Comparison of ENCODE assay signal across 22 cellular contexts in the genomic region with DNA sequence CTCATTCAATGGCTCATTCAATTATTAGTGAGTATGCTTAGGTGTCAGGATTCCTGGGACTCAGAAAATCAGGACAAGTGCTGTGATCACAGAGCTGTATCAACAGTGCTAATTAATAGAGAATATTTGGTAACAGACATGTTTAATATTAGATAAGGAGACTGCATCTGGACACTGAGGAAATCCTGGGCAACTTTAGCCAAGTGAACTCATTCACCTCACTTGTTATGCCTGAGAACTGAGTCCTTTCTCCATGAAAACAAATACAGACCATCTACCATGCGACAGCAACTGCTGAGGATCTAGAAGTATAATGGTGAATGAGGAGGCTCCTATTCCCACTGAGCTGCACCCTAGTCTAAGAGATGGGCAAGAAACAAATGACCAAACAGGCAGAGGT. TPM values are rescaled to one million over a fixed set of nuclear protein-coding genes. Genes with fewer than 3 reads are reported as not detected.
DNase-seq lines count a peak whose midpoint lies in the region; FAIRE-seq and TF ChIP-seq lines count a peak whose summit lies in the region.
"Had no signal": no experiment of that assay in that cellular context is flagged by ENCODE, and none has a peak within 500 bp of the region (broad histone marks: within the 10 kb centered on the region; RNA-seq: fewer than 3 reads in every experiment).

No MANE protein-coding gene starts in this region.

- TF ChIP-seq POLR2A in endothelial cell of umbilical vein (IDR thresholded peaks at IDR 0.05; ENCODE audit: low read depth, low read length), result no peak
- TF ChIP-seq POLR2A in H54 (IDR thresholded peaks at IDR 0.05; ENCODE audit: low read depth, low read length), result no peak

- H3K9me3 ChIP-seq in endothelial cell of umbilical vein (replicated peaks; ENCODE audit: control insufficient read depth, insufficient read depth, low read length) (no peaks in the 10 kb centered on the region), osteoblast (ENCODE audit: low read depth, low read length) (no peaks in the 10 kb centered on the region), SJCRH30 (replicated peaks) (no peaks in the 10 kb centered on the region)
- H3K9me3 ChIP-seq: BE2C had no signal

- H3K27ac ChIP-seq in endothelial cell of umbilical vein (ENCODE audit: insufficient read depth, low read depth, low read length) (no peak overlapping the region), osteoblast (ENCODE audit: low read depth, low read length) (no peak overlapping the region), SJCRH30 (no peak overlapping the region)
- H3K27ac ChIP-seq: BLaER1 had no signal

- intact Hi-C loops in endothelial cell of umbilical vein (cut with micrococcal nuclease), result no loop called here

- BruUV-seq in endothelial cell of umbilical vein (replicated peaks; lab: Mats Ljungman, UMichigan), result no TSS peak

- H3K9me1 ChIP-seq in endothelial cell of umbilical vein (replicated peaks; ENCODE audit: control insufficient read depth, extremely low read depth, insufficient read depth, low read length), result no peaks in the 10 kb centered on the region

- H3K4me2 ChIP-seq in endothelial cell of umbilical vein (ENCODE audit: insufficient read depth, low read length) (no peak overlapping the region), osteoblast (ENCODE audit: insufficient read depth, low read length) (no peak overlapping the region)
- H3K4me2 ChIP-seq: BLaER1 had no signal

- H3K4me1 ChIP-seq in endothelial cell of umbilical vein (ENCODE audit: control insufficient read depth, extremely low read depth, insufficient read depth, low read length), result peaks cover 5% of the 10 kb centered on the region
- no peaks in the 10 kb centered on the region for H3K4me1 ChIP-seq in osteoblast (ENCODE audit: insufficient read depth, low read length)
- no peaks in the 10 kb centered on the region for H3K4me1 ChIP-seq in SJCRH30
- H3K4me1 ChIP-seq: BE2C had no signal

- H3K4me3 ChIP-seq in endothelial cell of umbilical vein (replicated peaks in 1 of 3; ENCODE audit: insufficient read depth in 1 of 3, low read depth in 1 of 3, low read length in 3 of 3) (no peak overlapping the region), osteoblast (ENCODE audit: insufficient read depth, low read length) (no peak overlapping the region), SJCRH30 (no peak overlapping the region)
- H3K4me3 ChIP-seq: BLaER1 had no signal

- H3K9ac ChIP-seq in endothelial cell of umbilical vein (replicated peaks; ENCODE audit: extremely low read depth, insufficient read depth, low read length), result no peak overlapping the region
- H3K9ac ChIP-seq: BLaER1 had no signal

- H3K36me3 ChIP-seq in endothelial cell of umbilical vein (ENCODE audit: control insufficient read depth in 2 of 2, extremely low read depth in 1 of 2, insufficient read depth in 2 of 2, low read length in 2 of 2) (no peaks in the 10 kb centered on the region), osteoblast (ENCODE audit: insufficient read depth, low read length) (no peaks in the 10 kb centered on the region), SJCRH30 (no peaks in the 10 kb centered on the region)
- H3K36me3 ChIP-seq: BE2C, BLaER1 had no signal

- DNase-seq in dermis blood vessel endothelial cell (peak; percentile 76), endothelial cell of umbilical vein (ENCODE audit: low read depth, low spot score) (peak; percentile 85), osteoblast (ENCODE audit: insufficient read length, low spot score, missing footprints) (no peak), SJCRH30 (no peak), H54 (ENCODE audit: insufficient read length, low spot score) (no peak)
- no peak for DNase-seq in stimulated activated CD4-positive, alpha-beta T cell treated with anti-CD3 and anti-CD28 coated beads, Interleukin-4, amount 100 ng/mL, for 1 hour
- DNase-seq in stimulated activated CD4-positive, alpha-beta T cell treated with anti-CD3 and anti-CD28 coated beads, Interleukin-12 subunit alpha, Interleukin-12 subunit beta, amount 100 ng/mL, for 4 hours, result no peak
- DNase-seq: 8988T; ACHN; BE2C; C1 segment of cervical spinal cord; CD4-positive, alpha-beta memory T cell; CD4-positive, CD25-positive, alpha-beta regulatory T cell; CD8-positive, alpha-beta memory T cell; COR-L47; DMS79 treated with DMSO at 0.1 percent for 48 hours; GF-D8 had no signal

- CTCF ChIA-PET in endothelial cell of umbilical vein (lab: Charles Lee), result interaction anchor here (0.9 to 1.3 kb wide), 4 partner anchors 10 to 33 kb away, joined by 3 to 5 read pairs (median 4); no protein-coding TSS in a partner anchor

- POLR2A ChIA-PET in endothelial cell of umbilical vein (lab: Charles Lee), result no interaction called here

- H2AFZ ChIP-seq in endothelial cell of umbilical vein (ENCODE audit: low read depth, low read length) (no peak overlapping the region), osteoblast (ENCODE audit: low read length) (peak overlapping the region; percentile 60)

- H4K20me1 ChIP-seq in endothelial cell of umbilical vein (replicated peaks; ENCODE audit: control insufficient read depth, extremely low read depth, insufficient read depth, low read length) (no peaks in the 10 kb centered on the region), osteoblast (ENCODE audit: insufficient read depth, low read length) (no peaks in the 10 kb centered on the region)
- H4K20me1 ChIP-seq: BLaER1 had no signal

- H3K27me3 ChIP-seq in endothelial cell of umbilical vein (ENCODE audit: control insufficient read depth in 2 of 2, insufficient read depth in 2 of 2, low read length in 2 of 2) (no peaks in the 10 kb centered on the region), osteoblast (ENCODE audit: insufficient read depth, low read length) (no peaks in the 10 kb centered on the region), SJCRH30 (no peaks in the 10 kb centered on the region)
- H3K27me3 ChIP-seq: BE2C, BLaER1 had no signal

- FAIRE-seq in endothelial cell of umbilical vein (lab: Jason Lieb, UNC), result no peak
- no peak for FAIRE-seq in H54 (lab: Jason Lieb, UNC)
- FAIRE-seq: A204.1, G401.6, GM12891, GM19239 had no signal

- dilution Hi-C loops in endothelial cell of umbilical vein (cut with MboI; ENCODE audit: extremely low pct_ligation_motif_present, low sequenced_read_pairs), result no loop called here

- H3K79me2 ChIP-seq in endothelial cell of umbilical vein (ENCODE audit: control insufficient read depth, insufficient read depth, low read length), result no peaks in the 10 kb centered on the region
- H3K79me2 ChIP-seq in osteoblast (ENCODE audit: insufficient read depth, low read length), result no peaks in the 10 kb centered on the region

- TF ChIP-seq CTCF in endothelial cell of umbilical vein (IDR thresholded peaks at IDR 0.05; ENCODE audit: extremely low read depth in 1 of 2, insufficient read depth in 1 of 2, low read depth in 1 of 2, low read length in 2 of 2) (no peak), osteoblast (IDR thresholded peaks at IDR 0.05; ENCODE audit: extremely low read depth, low read depth, low read length) (no peak)

TF ChIP-seq in endothelial cell of umbilical vein, 7 proteins besides CTCF, POLR2A, EP300 and RAD21:
- TF ChIP-seq POLR2AphosphoS5 (IDR thresholded peaks at IDR 0.05; ENCODE audit: insufficient read depth, low read depth, low read length) (no peak), GATA2 (IDR thresholded peaks at IDR 0.05; ENCODE audit: insufficient read depth, insufficient read length, low read depth, low read length) (no peak), JUN (IDR thresholded peaks at IDR 0.05; ENCODE audit: borderline replicate concordance, insufficient read depth, insufficient read length, low read depth) (no peak), MYC (IDR thresholded peaks at IDR 0.05; ENCODE audit: low read depth, low read length) (no peak), FOS (IDR thresholded peaks at IDR 0.05; ENCODE audit: borderline replicate concordance, insufficient read depth, low read length) (no peak), EZH2 (IDR thresholded peaks at IDR 0.05; ENCODE audit: borderline replicate concordance, low read depth, low read length, severe bottlenecking) (no peak)
- TF ChIP-seq, protein P1, sequence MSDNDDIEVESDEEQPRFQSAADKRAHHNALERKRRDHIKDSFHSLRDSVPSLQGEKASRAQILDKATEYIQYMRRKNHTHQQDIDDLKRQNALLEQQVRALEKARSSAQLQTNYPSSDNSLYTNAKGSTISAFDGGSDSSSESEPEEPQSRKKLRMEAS (IDR thresholded peaks at IDR 0.05; ENCODE audit: insufficient read depth, insufficient read length), result no peak
TF ChIP-seq in endothelial cell of umbilical vein: peak in this region for 0.

RNA-seq across cellular contexts. Expression of gene ATP8B1, which starts 23.1 kb away (rescaled TPM):
- total RNA-seq in dermis blood vessel endothelial cell, result 51.1 and 72.5 TPM in 2 replicates
- 86.5 and 100 TPM in 2 replicates for total RNA-seq in endothelial cell of umbilical vein
- 42.7 and 49.3 TPM in 2 replicates for polyA plus RNA-seq in endothelial cell of umbilical vein
- 32.7 and 33.4 TPM in 2 replicates for polyA plus RNA-seq in endothelial cell of umbilical vein (2011; cell fraction: cytosol; rRNA removed)
- polyA plus RNA-seq in endothelial cell of umbilical vein (2011; cell fraction: nucleus; rRNA removed), result 82.2 and 90.1 TPM in 2 replicates
- 17.7 and 27.5 TPM in 2 replicates for polyA plus RNA-seq in endothelial cell of umbilical vein (2012)
- 164 and 167 TPM in 2 replicates for polyA minus RNA-seq in endothelial cell of umbilical vein
- polyA minus RNA-seq in endothelial cell of umbilical vein (2011; cell fraction: cytosol; rRNA and poly(A)+ RNA removed), result 0.72 TPM
- polyA minus RNA-seq in endothelial cell of umbilical vein (2011; cell fraction: nucleus; rRNA and poly(A)+ RNA removed), result 135 and 183 TPM in 2 replicates
- 41.5 and 46.7 TPM in 2 replicates for total RNA-seq in osteoblast
- not detected in 2 replicates for total RNA-seq in SJCRH30 (2014; rRNA removed; shearing (Covaris generic))
- total RNA-seq: CD4-positive, alpha-beta memory T cell; CD4-positive, CD25-positive, alpha-beta regulatory T cell; CD8-positive, alpha-beta memory T cell had no signal
- polyA plus RNA-seq: CD8-positive, alpha-beta memory T cell had no signal

Comparison
In these comparisons a context has a peak if more than half of its experiments do, and no peak if none do; other contexts are left out.
1. DNase-seq: peak in dermis blood vessel endothelial cell (single experiment) and endothelial cell of umbilical vein (single experiment); none in osteoblast (single experiment), stimulated activated CD4-positive, alpha-beta T cell treated with anti-CD3 and anti-CD28 coated beads, Interleukin-4, amount 100 ng/mL, for 1 hour (single experiment), stimulated activated CD4-positive, alpha-beta T cell treated with anti-CD3 and anti-CD28 coated beads, Interleukin-12 subunit alpha, Interleukin-12 subunit beta, amount 100 ng/mL, for 4 hours (single experiment), SJCRH30 (0 of 2) and H54 (single experiment).
2. RNA of gene ATP8B1, which starts 23.1 kb away (total RNA-seq): 86.5 to 100 TPM in endothelial cell of umbilical vein, 51.1 to 72.5 TPM in dermis blood vessel endothelial cell and 41.5 to 46.7 TPM in osteoblast; not detected in SJCRH30; every median in the first group is over 10 times any median in the second.